ENCODE assay signal across 8 cellular contexts in genomic region chr7:24574365-24574764, GRCh38. TPM values are rescaled to one million over a fixed set of nuclear protein-coding genes. Genes with fewer than 3 reads are reported as not detected.
A peak's percentile ranks its signal among the peaks of the same experiment; 100 is the strongest.
DNase-seq lines count a peak whose midpoint lies in the region; ATAC-seq and TF ChIP-seq lines count a peak whose summit lies in the region.

No MANE protein-coding gene starts in this region.

- no peaks in the 10 kb centered on the region for H3K4me1 ChIP-seq in right cardiac atrium (ENCODE audit: control insufficient read depth, insufficient read depth, low read length)
- H3K4me1 ChIP-seq in spleen, result peaks cover 0 to 58% (median 25%) of the 10 kb centered on the region in 6 donors

- TF ChIP-seq CTCF in VCaP (conservative IDR thresholded peaks at IDR 0.05) (no peak), spleen (IDR thresholded peaks at IDR 0.05 in 8 of 11, conservative IDR thresholded peaks at IDR 0.05 in 3 of 11) (no peak)

- ATAC-seq in right cardiac atrium (no peak), HG03175 (IDR thresholded peaks at IDR 0.05; ENCODE audit: unreplicated experiment) (no peak)

- WGBS in right cardiac atrium, result 13% methylated on average over 11 of the region's 11 CpGs
- WGBS in spleen, 5 donors, result 10 to 14% (median 12%) methylated on average over 11 of the region's 11 CpGs

- no peaks in the 10 kb centered on the region for H3K27me3 ChIP-seq in right cardiac atrium (ENCODE audit: control insufficient read depth, insufficient read depth)
- peaks cover 0 to 27% (median 0%) of the 10 kb centered on the region in 7 donors for H3K27me3 ChIP-seq in spleen (replicated peaks in 1 of 7)

- no peaks in the 10 kb centered on the region for H3K36me3 ChIP-seq in spleen

- H3K27ac ChIP-seq in VCaP, result peak overlapping the region; percentile 94
- no peak overlapping the region for H3K27ac ChIP-seq in right cardiac atrium (ENCODE audit: low read length)
- H3K27ac ChIP-seq in spleen, result peak overlapping the region in 5 of 8 donors; percentile 38 to 90 (median 80)

- TF ChIP-seq POLR2A in spleen (IDR thresholded peaks at IDR 0.05), result no peak

- no peaks in the 10 kb centered on the region for H3K9me3 ChIP-seq in right cardiac atrium (ENCODE audit: control insufficient read depth, low read length)
- no peaks in the 10 kb centered on the region for H3K9me3 ChIP-seq in spleen

- DNase-seq in NCI-H2107 treated with DMSO at 0.1 percent for 48 hours (lab: John Stamatoyannopoulos, UW; ENCODE audit: unreplicated experiment) (peak; percentile 15), NCI-H2107 (lab: John Stamatoyannopoulos, UW) (no peak), right cardiac atrium (no peak), spleen (no peak)
- DNase-seq in activated CD4-positive, alpha-beta T cell treated with anti-CD3 and anti-CD28 coated beads, Interleukin-2, amount 50 U/mL, for 1 hour, result no peak
- DNase-seq in effector CD8-positive, alpha-beta T cell (lab: John Stamatoyannopoulos, UW), result no peak

- H3K4me3 ChIP-seq in right cardiac atrium (ENCODE audit: low read length), result peak overlapping the region; percentile 89
- H3K4me3 ChIP-seq in spleen, result peak overlapping the region; percentile 57 to 88 (median 71)

- intact Hi-C loops in right cardiac atrium (cut with DNase I), result no loop called here
- intact Hi-C loops in spleen (cut with DNase I; ENCODE audit: low total_unique reads), result no loop called here

RNA-seq across cellular contexts. Expression of gene PALS2, which starts 1.1 kb away (rescaled TPM):
- 10 to 100 TPM; 13.7 to 25.3 (median 17.0) TPM for total RNA-seq in right cardiac atrium
- polyA plus RNA-seq in right cardiac atrium, result 1.3 TPM
- total RNA-seq in spleen, result 10 to 100 TPM in 4 of 7 donors, 1 to 10 TPM in 3; 7.8 to 28.8 (median 18.0) TPM
- 1 to 10 TPM; 1.8 to 2.4 (median 1.9) TPM for polyA plus RNA-seq in spleen
